In the genomic region with DNA sequence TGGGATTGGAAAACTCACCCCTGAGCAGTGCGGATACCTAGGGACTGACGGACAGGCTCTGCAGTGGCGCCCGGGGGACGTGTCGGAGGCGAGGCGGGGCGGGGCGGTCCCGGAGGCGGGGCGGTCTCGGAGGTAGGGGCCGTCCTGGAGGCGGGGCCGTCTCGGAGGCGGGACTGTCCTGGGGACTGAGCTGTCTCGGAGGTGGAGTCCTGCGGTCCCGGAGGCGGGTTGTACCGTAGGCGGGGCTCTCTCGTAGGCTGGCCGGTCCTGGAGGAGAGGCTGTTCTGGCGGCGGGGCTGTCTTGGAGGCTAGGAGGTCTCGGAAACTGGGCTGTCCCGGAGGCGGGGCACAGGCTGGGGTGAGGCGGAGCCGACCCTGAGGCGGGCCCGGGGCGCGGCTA, we compare ENCODE assay signal across 8 cellular contexts.
DNase-seq lines count a peak whose midpoint lies in the region; ATAC-seq, FAIRE-seq and TF ChIP-seq lines count a peak whose summit lies in the region.
"Not testable (repeated sequence)": the region's sequence is repeated elsewhere in the genome, so short reads cannot be mapped to it uniquely, and the experiment has no call there.

No MANE protein-coding gene starts in this region.

- not testable (repeated sequence) for H3K9me3 ChIP-seq in HUES64 (ENCODE audit: insufficient read depth, low read depth, low read length)

- not testable (repeated sequence) for H3K9me3 Mint-ChIP-seq in endothelial cell (ENCODE audit: unreplicated experiment); neural crest cell

- ATAC-seq in GM21825 (IDR thresholded peaks at IDR 0.05; ENCODE audit: unreplicated experiment): peak; percentile 85

- peak; percentile 92 for DNase-seq in DMS53 (lab: John Stamatoyannopoulos, UW)
- DNase-seq in RCC 7860 (ENCODE audit: low spot score): not testable (repeated sequence)
- peak; percentile 96 for DNase-seq in activated T-cell treated with anti-CD3 and anti-CD28 coated beads, Interleukin-2, amount 50 U/mL, for 1 hour
- DNase-seq in endothelial cell (ENCODE audit: low spot score): peak; percentile 96
- peak; percentile 95 for DNase-seq in neural crest cell (ENCODE audit: low read depth, low spot score)
- peak; percentile 85 to 91 for DNase-seq in stimulated activated CD8-positive, alpha-beta memory T cell treated with anti-CD3 and anti-CD28 coated beads, Interleukin-7, amount 100 ng/mL, for 1 hour (ENCODE audit: low read depth in 2 of 2)

- not testable (repeated sequence) for H3K27me3 ChIP-seq in HUES64 (ENCODE audit: insufficient read depth, low read length)

- FAIRE-seq in RCC 7860 (lab: Jason Lieb, UNC): peak; percentile 87

- H3K27ac Mint-ChIP-seq in endothelial cell (ENCODE audit: unreplicated experiment); neural crest cell (ENCODE audit: unreplicated experiment): not testable (repeated sequence)

- not testable (repeated sequence) for H3K27me3 Mint-ChIP-seq in endothelial cell (ENCODE audit: unreplicated experiment); neural crest cell (ENCODE audit: low read depth)

- H3K4me3 ChIP-seq in HUES64 (ENCODE audit: low read length): peak overlapping the region; percentile 45

- not testable (repeated sequence) for H3K4me1 Mint-ChIP-seq in endothelial cell (ENCODE audit: unreplicated experiment); neural crest cell

- 0% methylated on average over 14 of the region's 38 CpGs for WGBS in HUES64

- H3K36me3 Mint-ChIP-seq in endothelial cell (ENCODE audit: low read depth, unreplicated experiment); neural crest cell (ENCODE audit: low read depth): not testable (repeated sequence)

- H3K4me1 ChIP-seq in HUES64 (ENCODE audit: insufficient read depth, low read length): not testable (repeated sequence)

- H3K36me3 ChIP-seq in HUES64 (ENCODE audit: insufficient read depth, low read length): not testable (repeated sequence)

- not testable (repeated sequence) for TF ChIP-seq CTCF in endothelial cell (IDR thresholded peaks at IDR 0.05; ENCODE audit: unreplicated experiment); neural crest cell (conservative IDR thresholded peaks at IDR 0.05)

- H3K9ac ChIP-seq in HUES64 (ENCODE audit: low read depth, low read length): not testable (repeated sequence)

- H3K4me3 Mint-ChIP-seq in endothelial cell (ENCODE audit: unreplicated experiment): not testable (repeated sequence)
- H3K4me3 Mint-ChIP-seq in neural crest cell: peak overlapping the region; percentile 84

- H3K27ac ChIP-seq in HUES64 (ENCODE audit: low read depth, low read length): not testable (repeated sequence)
